Comparison of ENCODE assay signal across 6 cellular contexts in the genomic region with DNA sequence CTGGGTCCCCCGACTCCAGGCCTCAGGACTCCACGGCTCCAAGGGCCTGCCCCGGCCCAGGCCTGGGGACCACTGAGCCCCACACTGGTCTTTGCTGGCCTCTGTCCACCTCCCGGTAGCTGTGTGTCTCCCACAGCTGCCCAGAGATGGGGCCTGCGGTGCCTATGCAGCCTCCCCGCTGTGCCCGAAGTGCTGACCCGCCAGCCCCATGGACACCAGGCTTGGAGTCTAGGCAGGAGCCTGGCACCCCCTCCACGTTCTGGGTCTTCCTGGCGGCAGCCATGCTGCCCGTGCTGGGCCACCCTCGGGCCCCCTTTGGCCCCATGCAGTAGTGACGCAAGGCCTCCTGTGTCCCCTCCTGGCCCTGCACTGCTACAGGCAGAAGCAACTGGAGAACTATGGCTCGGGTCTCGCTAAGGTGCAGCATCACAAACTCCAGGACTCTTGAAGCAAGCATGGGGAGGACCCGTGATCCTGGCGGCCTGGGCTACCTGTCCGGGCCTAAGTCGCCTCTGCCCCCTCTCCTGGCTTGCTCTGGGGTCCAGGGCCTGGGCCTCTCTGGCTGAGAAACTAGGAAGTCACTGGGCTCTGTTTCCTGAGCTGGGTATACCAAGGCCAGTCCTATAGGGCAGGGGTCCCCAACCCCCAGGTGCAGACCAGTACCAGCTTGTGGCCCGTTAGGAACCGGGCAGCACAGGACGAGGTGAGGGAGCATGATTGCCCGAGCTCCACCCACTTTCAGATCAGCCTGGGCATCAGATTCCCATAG. TPM values are rescaled to one million over a fixed set of nuclear protein-coding genes. Genes with fewer than 3 reads are reported as not detected.
DNase-seq lines count a peak whose midpoint lies in the region; ATAC-seq and TF ChIP-seq lines count a peak whose summit lies in the region.

No MANE protein-coding gene starts in this region.

- DNase-seq in AG20443 (ENCODE audit: low spot score) (peak; percentile 47), H4 (ENCODE audit: low spot score) (no peak), pons (ENCODE audit: low spot score) (no peak)
- no peak for DNase-seq in central memory CD8-positive, alpha-beta T cell (ENCODE audit: low spot score in 2 of 2)

- H3K4me1 Mint-ChIP-seq in central memory CD8-positive, alpha-beta T cell = peaks cover 7% of the 10 kb centered on the region

- H3K4me1 ChIP-seq in neutrophil (ENCODE audit: control insufficient read depth in 1 of 2, insufficient read depth in 1 of 2, low read depth in 1 of 2, low read length in 1 of 2) = peaks cover 16 to 18% of the 10 kb centered on the region in 2 experiments

- no peaks in the 10 kb centered on the region for H3K9me3 ChIP-seq in neutrophil

- no peaks in the 10 kb centered on the region for H3K27me3 Mint-ChIP-seq in central memory CD8-positive, alpha-beta T cell

- TF ChIP-seq CTCF in neutrophil (IDR thresholded peaks at IDR 0.05) = no peak

- peaks cover 13% of the 10 kb centered on the region for H3K27me3 ChIP-seq in neutrophil

- peak overlapping the region; percentile 85 for H3K4me3 Mint-ChIP-seq in central memory CD8-positive, alpha-beta T cell

- H3K36me3 Mint-ChIP-seq in central memory CD8-positive, alpha-beta T cell (ENCODE audit: insufficient read depth) = peaks cover 25% of the 10 kb centered on the region

- H3K36me3 ChIP-seq in neutrophil = peaks cover 20% of the 10 kb centered on the region

- H3K4me3 ChIP-seq in neutrophil (ENCODE audit: low read depth in 1 of 2, low read length in 1 of 2) = peak overlapping the region; percentile 87 to 96

- ATAC-seq in HG03045 (IDR thresholded peaks at IDR 0.05; ENCODE audit: unreplicated experiment) = peak; percentile 9
- peak; percentile 3 for ATAC-seq in central memory CD8-positive, alpha-beta T cell (replicated peaks; ENCODE audit: extremely low read depth, poor library complexity, severe bottlenecking)

- H3K27ac ChIP-seq in neutrophil = peak overlapping the region; percentile 79

- peak overlapping the region; percentile 91 for H3K27ac Mint-ChIP-seq in central memory CD8-positive, alpha-beta T cell (ENCODE audit: low read depth)

- H3K9me3 Mint-ChIP-seq in central memory CD8-positive, alpha-beta T cell = no peaks in the 10 kb centered on the region

RNA-seq across cellular contexts. Expression of a gene that starts 0.9 kb away (rescaled TPM):
- 7.4 and 13.8 TPM in 2 replicates for total RNA-seq in H4 (2014; rRNA removed; shearing (Covaris generic))

RNA-seq across cellular contexts. Expression of a gene that starts 1.1 kb away (rescaled TPM):
- 193 and 272 TPM in 2 replicates for total RNA-seq in H4 (2014; rRNA removed; shearing (Covaris generic))

RNA-seq across cellular contexts. Expression of a gene that starts 13.7 kb away (rescaled TPM):
- total RNA-seq in H4 (2014; rRNA removed; shearing (Covaris generic)) = not detected in 2 replicates

RNA-seq across cellular contexts. Expression of a gene that starts 30.4 kb away (rescaled TPM):
- 26.1 and 42.5 TPM in 2 replicates for total RNA-seq in H4 (2014; rRNA removed; shearing (Covaris generic))

RNA-seq across cellular contexts. Expression of a gene that starts 49.8 kb away (rescaled TPM):
- total RNA-seq in H4 (2014; rRNA removed; shearing (Covaris generic)) = 1.9 TPM in 1 of 2 replicates, not detected in the other
